In genomic region chr5:56588636-56589485, GRCh38 we compare ENCODE assay signal across 8 cellular contexts.
DNase-seq lines count a peak whose midpoint lies in the region; ATAC-seq and TF ChIP-seq lines count a peak whose summit lies in the region.

No MANE protein-coding gene starts in this region.

- H3K27ac ChIP-seq in esophagus squamous epithelium: peak overlapping the region in 3 of 4 donors; percentile 50 to 83 (median 59)
- H3K27ac ChIP-seq in osteoblast (ENCODE audit: low read depth, low read length): no peak overlapping the region

- no peaks in the 10 kb centered on the region for H4K20me1 ChIP-seq in osteoblast (ENCODE audit: insufficient read depth, low read length)

- H3K27me3 Mint-ChIP-seq in activated CD4-positive, alpha-beta T cell treated with anti-CD3 and anti-CD28 coated beads for 36 hours: no peaks in the 10 kb centered on the region

- H3K36me3 Mint-ChIP-seq in activated CD4-positive, alpha-beta T cell treated with anti-CD3 and anti-CD28 coated beads for 36 hours (ENCODE audit: low read depth): no peaks in the 10 kb centered on the region

- CTCF ChIA-PET in activated CD4-positive, alpha-beta T cell treated with anti-CD3 and anti-CD28 coated beads for 36 hours (lab: Charles Lee): interaction anchor here (0.9 to 1.2 kb wide), 4 partner anchors 9 to 318 kb away, joined by 3 to 4 read pairs (median 3); no protein-coding TSS in a partner anchor

- H3K36me3 ChIP-seq in esophagus squamous epithelium (no peaks in the 10 kb centered on the region), osteoblast (ENCODE audit: insufficient read depth, low read length) (no peaks in the 10 kb centered on the region)

- WGBS in esophagus squamous epithelium, 2 donors: 33 to 68% methylated on average over 1 to 12 of the region's 16 CpGs

- H3K4me3 Mint-ChIP-seq in activated CD4-positive, alpha-beta T cell treated with anti-CD3 and anti-CD28 coated beads for 36 hours: no peak overlapping the region

- H3K4me1 Mint-ChIP-seq in activated CD4-positive, alpha-beta T cell treated with anti-CD3 and anti-CD28 coated beads for 36 hours: peaks cover 41% of the 10 kb centered on the region

- H3K9me3 Mint-ChIP-seq in activated CD4-positive, alpha-beta T cell treated with anti-CD3 and anti-CD28 coated beads for 36 hours (ENCODE audit: low read depth): no peaks in the 10 kb centered on the region

- H3K4me1 ChIP-seq in esophagus squamous epithelium (peaks cover 19 to 45% (median 40%) of the 10 kb centered on the region in 3 donors), osteoblast (ENCODE audit: insufficient read depth, low read length) (no peaks in the 10 kb centered on the region)

- H2AFZ ChIP-seq in osteoblast (ENCODE audit: low read length): no peak overlapping the region

- H3K79me2 ChIP-seq in osteoblast (ENCODE audit: insufficient read depth, low read length): no peaks in the 10 kb centered on the region

- POLR2A ChIA-PET in activated CD4-positive, alpha-beta T cell treated with anti-CD3 and anti-CD28 coated beads for 36 hours (lab: Charles Lee): interaction anchor here (0.6 kb wide), 3 partner anchors 9 to 36 kb away, joined by 3 to 6 read pairs (median 3); no protein-coding TSS in a partner anchor

- TF ChIP-seq CTCF in esophagus squamous epithelium (IDR thresholded peaks at IDR 0.05) (no peak), osteoblast (IDR thresholded peaks at IDR 0.05; ENCODE audit: extremely low read depth, low read depth, low read length) (no peak)

- peak overlapping the region; percentile 16 for H3K27ac Mint-ChIP-seq in activated CD4-positive, alpha-beta T cell treated with anti-CD3 and anti-CD28 coated beads for 36 hours

- no peak overlapping the region for H3K4me3 ChIP-seq in esophagus squamous epithelium
- H3K4me3 ChIP-seq in osteoblast (ENCODE audit: insufficient read depth, low read length): no peak overlapping the region

- peak; percentile 74 for ATAC-seq in activated CD4-positive, alpha-beta T cell treated with anti-CD3 and anti-CD28 coated beads for 36 hours
- ATAC-seq in HG03060 (IDR thresholded peaks at IDR 0.05; ENCODE audit: low read depth, unreplicated experiment): peak; percentile 97

- H3K9me3 ChIP-seq in esophagus squamous epithelium (no peaks in the 10 kb centered on the region), osteoblast (ENCODE audit: low read depth, low read length) (no peaks in the 10 kb centered on the region)

- no peak overlapping the region for H3K4me2 ChIP-seq in osteoblast (ENCODE audit: insufficient read depth, low read length)

- intact Hi-C loops in activated CD4-positive, alpha-beta T cell treated with anti-CD3 and anti-CD28 coated beads for 36 hours (cut with DNase I, micrococcal nuclease): no loop called here
- intact Hi-C loops in esophagus squamous epithelium (cut with DNase I): no loop called here

- H3K27me3 ChIP-seq in esophagus squamous epithelium: no peaks in the 10 kb centered on the region
- peaks cover 5% of the 10 kb centered on the region for H3K27me3 ChIP-seq in osteoblast (ENCODE audit: insufficient read depth, low read length)

- DNase-seq in activated CD4-positive, alpha-beta T cell treated with anti-CD3 and anti-CD28 coated beads for 36 hours: peak; percentile 41
- no peak for DNase-seq in activated CD4-positive, alpha-beta T cell treated with anti-CD3 and anti-CD28 coated beads, Interleukin-2, amount 50 U/mL, for 4 hours
- DNase-seq in T-helper 22 cell (ENCODE audit: low read depth): peak; percentile 48
- DNase-seq in esophagus squamous epithelium (lab: John Stamatoyannopoulos, UW): peak; percentile 30
- peak; percentile 8 to 11 for DNase-seq in stimulated activated CD8-positive, alpha-beta memory T cell treated with anti-CD3 and anti-CD28 coated beads, Interleukin-2, amount 100 ng/mL, for 48 hours (ENCODE audit: low read depth in 2 of 2)
- no peak for DNase-seq in osteoblast (ENCODE audit: insufficient read length, low spot score, missing footprints)
- no peak for DNase-seq in cerebellum (ENCODE audit: low spot score)

- TF ChIP-seq POLR2A in esophagus squamous epithelium (IDR thresholded peaks at IDR 0.05): no peak

Comparison
In these comparisons a context has a peak if more than half of its experiments do, and no peak if none do; other contexts are left out.
1. DNase-seq: peak in activated CD4-positive, alpha-beta T cell treated with anti-CD3 and anti-CD28 coated beads for 36 hours (single experiment), T-helper 22 cell (single experiment), esophagus squamous epithelium (single experiment) and stimulated activated CD8-positive, alpha-beta memory T cell treated with anti-CD3 and anti-CD28 coated beads, Interleukin-2, amount 100 ng/mL, for 48 hours (2 of 2); none in activated CD4-positive, alpha-beta T cell treated with anti-CD3 and anti-CD28 coated beads, Interleukin-2, amount 50 U/mL, for 4 hours (0 of 2), osteoblast (single experiment) and cerebellum (single experiment).